Comparison of ENCODE assay signal across 20 cellular contexts in the genomic region with DNA sequence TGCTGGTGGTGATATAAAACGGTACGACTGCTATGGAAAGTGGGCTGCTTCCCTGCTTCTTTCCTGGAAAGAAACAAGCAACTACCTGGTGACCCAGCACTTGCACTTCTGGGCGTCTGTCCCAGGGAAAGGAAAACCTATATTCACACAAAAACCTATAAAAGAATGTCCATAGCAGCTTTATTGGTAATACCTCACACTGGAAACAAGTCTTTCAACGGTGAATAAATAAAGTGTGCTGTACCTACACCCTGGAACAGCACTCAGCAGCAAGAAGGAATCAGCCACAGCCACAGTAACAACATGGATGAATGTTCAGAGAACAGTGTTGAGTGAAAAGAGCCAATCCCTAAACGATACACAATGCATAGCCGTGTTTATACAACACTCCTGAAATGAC. TPM values are rescaled to one million over a fixed set of nuclear protein-coding genes. Genes with fewer than 3 reads are reported as not detected.
DNase-seq lines count a peak whose midpoint lies in the region; ATAC-seq, FAIRE-seq and TF ChIP-seq lines count a peak whose summit lies in the region.
"Had no signal": no experiment of that assay in that cellular context is flagged by ENCODE, and none has a peak within 500 bp of the region (broad histone marks: within the 10 kb centered on the region; RNA-seq: fewer than 3 reads in every experiment).

No MANE protein-coding gene starts in this region.

- 92% methylated on average over 6 of the region's 6 CpGs for WGBS in K562 (ENCODE audit: insufficient coverage, low coverage, missing lambda C conversion rate)
- WGBS in mesenchymal stem cell, result 96% methylated on average over 6 of the region's 6 CpGs

- TF ChIP-seq POLR2A in K562 (conservative IDR thresholded peaks at IDR 0.05), result no peak

- no peaks in the 10 kb centered on the region for H3K27me3 ChIP-seq in K562 (ENCODE audit: control insufficient read depth in 2 of 2, insufficient read depth in 2 of 2, low read length in 2 of 2)
- no peaks in the 10 kb centered on the region for H3K27me3 ChIP-seq in upper lobe of right lung
- no peaks in the 10 kb centered on the region for H3K27me3 ChIP-seq in mesenchymal stem cell (ENCODE audit: control insufficient read depth in 1 of 2, insufficient read depth in 1 of 2, low read length in 2 of 2)

- no peak overlapping the region for H2BK15ac ChIP-seq in mesenchymal stem cell (ENCODE audit: low read depth, poor library complexity, severe bottlenecking)

- no peaks in the 10 kb centered on the region for H3K9me3 ChIP-seq in K562 (replicated peaks; ENCODE audit: control insufficient read depth, insufficient read depth, low read depth, low read length)
- H3K9me3 ChIP-seq in upper lobe of right lung, result peaks cover 18% of the 10 kb centered on the region
- peaks cover 40% of the 10 kb centered on the region for H3K9me3 ChIP-seq in mesenchymal stem cell (ENCODE audit: control insufficient read depth, low read length)

- TF ChIP-seq CTCF in natural killer cell (IDR thresholded peaks at IDR 0.05) (no peak), K562 (IDR thresholded peaks at IDR 0.05 in 2 of 3, conservative IDR thresholded peaks at IDR 0.05 in 1 of 3; ENCODE audit: insufficient read depth in 2 of 3, low read depth in 1 of 3, low read length in 3 of 3) (no peak), upper lobe of right lung (IDR thresholded peaks at IDR 0.05) (no peak), mesothelial cell of epicardium (IDR thresholded peaks at IDR 0.05; ENCODE audit: unreplicated experiment) (no peak)

- H3K36me3 Mint-ChIP-seq in natural killer cell treated with Interleukin-12 subunit alpha and Interleukin-12 subunit beta and Interleukin-15 and Interleukin-18, amount 100 ng/mL, for 72 hours, result peaks cover 45% of the 10 kb centered on the region
- H3K36me3 Mint-ChIP-seq in natural killer cell (peaks cover 28% of the 10 kb centered on the region), mesothelial cell of epicardium (peaks cover 62% of the 10 kb centered on the region)

- no peak overlapping the region for H2BK12ac ChIP-seq in mesenchymal stem cell (ENCODE audit: low read length in 2 of 2)

- no peak overlapping the region for H4K8ac ChIP-seq in mesenchymal stem cell (ENCODE audit: low read length)

- H2AK5ac ChIP-seq in mesenchymal stem cell (ENCODE audit: low read length, severe bottlenecking), result no peak overlapping the region

- no peak overlapping the region for H3K4ac ChIP-seq in mesenchymal stem cell (ENCODE audit: low read depth in 1 of 2, low read length in 2 of 2)

- H3K36me3 ChIP-seq in K562 (ENCODE audit: control insufficient read depth, insufficient read depth, low read length) (peaks cover 88% of the 10 kb centered on the region), upper lobe of right lung (peaks cover 6% of the 10 kb centered on the region), mesenchymal stem cell (ENCODE audit: control insufficient read depth in 1 of 2, insufficient read depth in 2 of 2, low read depth in 1 of 2, low read length in 2 of 2) (peaks cover 17 to 27% of the 10 kb centered on the region in 2 experiments)

- H3K27ac Mint-ChIP-seq in natural killer cell treated with Interleukin-12 subunit alpha and Interleukin-12 subunit beta and Interleukin-15 and Interleukin-18, amount 100 ng/mL, for 72 hours, result no peak overlapping the region
- no peak overlapping the region for H3K27ac Mint-ChIP-seq in natural killer cell
- H3K27ac Mint-ChIP-seq in mesothelial cell of epicardium, result no peak overlapping the region
- H3K27ac Mint-ChIP-seq: H9 had no signal

- H3K27ac ChIP-seq in K562 (ENCODE audit: extremely low read depth, low read depth, low read length) (no peak overlapping the region), upper lobe of right lung (no peak overlapping the region), mesenchymal stem cell (ENCODE audit: low read length, poor library complexity, severe bottlenecking) (no peak overlapping the region)
- H3K27ac ChIP-seq: 22Rv1, A549, C4-2B had no signal

- H3K9me3 Mint-ChIP-seq in natural killer cell treated with Interleukin-12 subunit alpha and Interleukin-12 subunit beta and Interleukin-15 and Interleukin-18, amount 100 ng/mL, for 72 hours, result peaks cover 15% of the 10 kb centered on the region
- H3K9me3 Mint-ChIP-seq in natural killer cell (peaks cover 12 to 14% of the 10 kb centered on the region in 2 donors), mesothelial cell of epicardium (peaks cover 51% of the 10 kb centered on the region)

- H3K4me1 Mint-ChIP-seq in natural killer cell treated with Interleukin-12 subunit alpha and Interleukin-12 subunit beta and Interleukin-15 and Interleukin-18, amount 100 ng/mL, for 72 hours (ENCODE audit: low read depth in 2 of 2), result peaks cover 4 to 14% of the 10 kb centered on the region in 2 donors
- H3K4me1 Mint-ChIP-seq in natural killer cell (no peaks in the 10 kb centered on the region), mesothelial cell of epicardium (peaks cover 4% of the 10 kb centered on the region)
- H3K4me1 Mint-ChIP-seq: H9 had no signal

- POLR2A ChIA-PET in K562 (lab: Yijun Ruan, JAX), result interaction anchor here (0.7 kb wide), 1 partner anchor 18 kb away, joined by 4 read pairs; no protein-coding TSS in a partner anchor

- peaks cover 20% of the 10 kb centered on the region for H3K79me2 ChIP-seq in K562 (ENCODE audit: control insufficient read depth, insufficient read depth, low read length)

- no peak for TF ChIP-seq RAD21 in K562 (CRISPR knock-in tag; conservative IDR thresholded peaks at IDR 0.05 in 1 of 2, IDR thresholded peaks at IDR 0.05 in 1 of 2)

- no peak overlapping the region for H2AFZ ChIP-seq in K562 (ENCODE audit: low read depth, low read length)
- H2AFZ ChIP-seq in mesenchymal stem cell (ENCODE audit: low read depth, low read length), result no peak overlapping the region

- H3K9me1 ChIP-seq in K562 (ENCODE audit: control insufficient read depth, insufficient read depth, low read length), result no peaks in the 10 kb centered on the region

- H3K27me3 Mint-ChIP-seq in natural killer cell treated with Interleukin-12 subunit alpha and Interleukin-12 subunit beta and Interleukin-15 and Interleukin-18, amount 100 ng/mL, for 72 hours, result no peaks in the 10 kb centered on the region
- no peaks in the 10 kb centered on the region for H3K27me3 Mint-ChIP-seq in natural killer cell (ENCODE audit: low read depth in 2 of 2)
- no peaks in the 10 kb centered on the region for H3K27me3 Mint-ChIP-seq in mesothelial cell of epicardium (ENCODE audit: low read depth)
- H3K27me3 Mint-ChIP-seq: CD4-positive, alpha-beta memory T cell had no signal

- no peak overlapping the region for H4K91ac ChIP-seq in mesenchymal stem cell (ENCODE audit: low read length)

- no peak overlapping the region for H3K9ac ChIP-seq in K562 (ENCODE audit: insufficient read depth in 1 of 2, low read depth in 2 of 2, low read length in 2 of 2)
- H3K9ac ChIP-seq in mesenchymal stem cell (ENCODE audit: low read length), result no peak overlapping the region

- peak; percentile 50 for DNase-seq in natural killer cell treated with Interleukin-12 subunit alpha and Interleukin-12 subunit beta and Interleukin-15 and Interleukin-18, amount 100 ng/mL, for 72 hours (ENCODE audit: low spot score)
- DNase-seq in natural killer cell, result no peak
- no peak for DNase-seq in K562 (ENCODE audit: extremely low read depth in 1 of 4, low spot score in 3 of 4)
- peak; percentile 12 for DNase-seq in sciatic nerve (ENCODE audit: low spot score)
- DNase-seq in upper lobe of right lung, result peak; percentile 5
- no peak for DNase-seq in mesenchymal stem cell
- no peak for DNase-seq in mesothelial cell of epicardium (ENCODE audit: low spot score in 2 of 2, unreplicated experiment in 2 of 2)
- DNase-seq: AML-193, Calu3, DND-41, EL, H9 had no signal

- peak; percentile 32 for FAIRE-seq in K562 (lab: Jason Lieb, UNC)
- FAIRE-seq: A549, GM12878, H1, HepG2 had no signal

- in situ Hi-C loops in K562 (cut with MboI), result no loop called here

- intact Hi-C loops in natural killer cell (cut with micrococcal nuclease) (no loop called here), K562 (cut with micrococcal nuclease) (no loop called here), sciatic nerve (cut with DNase I) (no loop called here), upper lobe of right lung (cut with DNase I) (no loop called here)

- H3K23ac ChIP-seq in mesenchymal stem cell (ENCODE audit: low read length in 2 of 2), result no peak overlapping the region

- H3K4me3 Mint-ChIP-seq in natural killer cell treated with Interleukin-12 subunit alpha and Interleukin-12 subunit beta and Interleukin-15 and Interleukin-18, amount 100 ng/mL, for 72 hours, result no peak overlapping the region
- H3K4me3 Mint-ChIP-seq in natural killer cell, result no peak overlapping the region
- no peak overlapping the region for H3K4me3 Mint-ChIP-seq in mesothelial cell of epicardium
- H3K4me3 Mint-ChIP-seq: CD4-positive, alpha-beta memory T cell; H9 had no signal

- H3K4me2 ChIP-seq in K562 (ENCODE audit: insufficient read depth, low read length) (no peak overlapping the region), mesenchymal stem cell (ENCODE audit: low read length, poor library complexity, severe bottlenecking) (no peak overlapping the region)
- H3K4me2 ChIP-seq: A549 had no signal

- no peak overlapping the region for H2BK5ac ChIP-seq in mesenchymal stem cell (ENCODE audit: low read depth, low read length, poor library complexity, severe bottlenecking)

- peaks cover 0 to 9% of the 10 kb centered on the region in 2 experiments; a peak in 1 of 5 replicates for H3K4me1 ChIP-seq in K562 (replicated peaks in 1 of 2; ENCODE audit: control insufficient read depth in 2 of 2, insufficient read depth in 2 of 2, low read length in 2 of 2)
- no peaks in the 10 kb centered on the region for H3K4me1 ChIP-seq in upper lobe of right lung
- H3K4me1 ChIP-seq in mesenchymal stem cell (ENCODE audit: control insufficient read depth, insufficient read depth, low read depth, low read length), result peaks cover 3% of the 10 kb centered on the region
- H3K4me1 ChIP-seq: A549 had no signal

- CTCF ChIA-PET in K562 (lab: Yijun Ruan, JAX; ENCODE audit: low intra/inter-chr PET ratio), result no interaction called here

- H3K4me3 ChIP-seq in K562 (no peak overlapping the region), upper lobe of right lung (no peak overlapping the region), mesenchymal stem cell (ENCODE audit: insufficient read depth in 1 of 2, low read depth in 1 of 2, low read length in 2 of 2) (no peak overlapping the region)
- H3K4me3 ChIP-seq: A549, GM12878 had no signal

- no peaks in the 10 kb centered on the region for H4K20me1 ChIP-seq in K562 (replicated peaks; ENCODE audit: control insufficient read depth, insufficient read depth, low read length)

- H3K79me1 ChIP-seq in mesenchymal stem cell (replicated peaks; ENCODE audit: low read length, poor library complexity, severe bottlenecking), result peaks cover 2% of the 10 kb centered on the region

- no peak for TF ChIP-seq EP300 in K562 (IDR thresholded peaks at IDR 0.05; ENCODE audit: low read length)

- no peak for ATAC-seq in natural killer cell treated with Interleukin-12 subunit alpha and Interleukin-12 subunit beta and Interleukin-15 and Interleukin-18, amount 100 ng/mL, for 72 hours
- ATAC-seq in natural killer cell, result no peak
- no peak for ATAC-seq in K562
- no peak for ATAC-seq in sciatic nerve
- ATAC-seq in upper lobe of right lung, result no peak
- no peak for ATAC-seq in HG02798 (IDR thresholded peaks at IDR 0.05; ENCODE audit: poor library complexity, unreplicated experiment)
- ATAC-seq: A549, GM12878, HepG2 had no signal

- BruUV-seq in K562 (replicated peaks; lab: Mats Ljungman, UMichigan), result no TSS peak

- no peak overlapping the region for H3K18ac ChIP-seq in mesenchymal stem cell (ENCODE audit: low read depth in 1 of 2, low read length in 2 of 2)

- no peak overlapping the region for H2BK120ac ChIP-seq in mesenchymal stem cell (ENCODE audit: low read depth, low read length)

- no peak overlapping the region for H3K14ac ChIP-seq in mesenchymal stem cell (ENCODE audit: low read length in 2 of 2)

RNA-seq across cellular contexts. Expression of gene SLC19A1, which starts 19.9 kb away (rescaled TPM):
- 100 to 1,000 TPM in 1 of 2 donors, 10 to 100 TPM in 1; 23.3 to 110 TPM for total RNA-seq in natural killer cell treated with Interleukin-12 subunit alpha and Interleukin-12 subunit beta and Interleukin-15 and Interleukin-18, amount 100 ng/mL, for 72 hours
- total RNA-seq in natural killer cell (1 to 10 TPM; 2.5 to 9.0 (median 4.9) TPM), K562 (2014; rRNA removed) (34.7 and 41.3 TPM in 2 replicates), K562 (2014; rRNA removed; fragmentation: Illumina TruSeq; extraction: Trizol) (8.0 and 8.7 TPM in 2 replicates), K562 (2015; rRNA removed; fragmentation: Illumina TruSeq; extraction: Trizol) (18.8 and 21.4 TPM in 2 replicates), K562 (2021) (88.7 and 91.3 TPM in 2 replicates), sciatic nerve (10.2 TPM), upper lobe of right lung (39.3 TPM), mesothelial cell of epicardium (32.6 to 36.8 TPM (median 33.0 TPM) in 3 replicates)
- total RNA-seq in K562 (2011; cell fraction: chromatin; rRNA removed; ENCODE audit: low replicate concordance), result 43.8 and 108 TPM in 2 replicates
- total RNA-seq in K562 (2011; cell fraction: nucleolus; rRNA removed), result 90.5 and 93.4 TPM in 2 replicates
- total RNA-seq in K562 (2011; cell fraction: nucleoplasm; rRNA removed), result 52.4 and 63.7 TPM in 2 replicates
- polyA plus RNA-seq in K562 (2011; rRNA removed) (11.5 and 24.6 TPM in 2 replicates), K562 (2014; fragmentation: Illumina TruSeq; extraction: Trizol) (12.0 and 24.5 TPM in 2 replicates), K562 (2014; fragmentation: Nextera tagmentation; extraction: Ambion mirVana) (1 to 10 TPM in 1 of 2 experiments, under 1 TPM in 1; 0.65 to 2.3 TPM), K562 (2014; rRNA removed) (36.6 and 50.8 TPM in 2 replicates)
- 20.4 and 78.6 TPM in 2 replicates for polyA plus RNA-seq in K562 (2011; cell fraction: cytosol; rRNA removed)
- polyA plus RNA-seq in K562 (2011; cell fraction: nucleus; rRNA removed), result 49.9 and 126 TPM in 2 replicates
- 20.5 and 34.6 TPM in 2 replicates for polyA plus RNA-seq in K562 (2012)
- 11.9 and 16.0 TPM in 2 replicates for polyA minus RNA-seq in K562 (2011; rRNA and poly(A)+ RNA removed)
- polyA minus RNA-seq in K562 (2011; cell fraction: cytosol; rRNA and poly(A)+ RNA removed), result 41.4 and 45.6 TPM in 2 replicates
- 23.3 TPM in 2 replicates for polyA minus RNA-seq in K562 (2011; cell fraction: nucleus; rRNA and poly(A)+ RNA removed)
- 7.5 TPM for polyA plus RNA-seq in mesenchymal stem cell (2013, experiment 1 of 2)
- 6.8 TPM for polyA plus RNA-seq in mesenchymal stem cell (2013, experiment 2 of 2)

Comparison
In these comparisons a context has a peak if more than half of its experiments do, and no peak if none do; other contexts are left out.
1. DNase-seq: peak in natural killer cell treated with Interleukin-12 subunit alpha and Interleukin-12 subunit beta and Interleukin-15 and Interleukin-18, amount 100 ng/mL, for 72 hours (single experiment), sciatic nerve (single experiment) and upper lobe of right lung (single experiment); none in natural killer cell (single experiment), K562 (0 of 4), mesenchymal stem cell (single experiment) and mesothelial cell of epicardium (0 of 2).